Comparison of ENCODE assay signal across 24 cellular contexts in the genomic region with DNA sequence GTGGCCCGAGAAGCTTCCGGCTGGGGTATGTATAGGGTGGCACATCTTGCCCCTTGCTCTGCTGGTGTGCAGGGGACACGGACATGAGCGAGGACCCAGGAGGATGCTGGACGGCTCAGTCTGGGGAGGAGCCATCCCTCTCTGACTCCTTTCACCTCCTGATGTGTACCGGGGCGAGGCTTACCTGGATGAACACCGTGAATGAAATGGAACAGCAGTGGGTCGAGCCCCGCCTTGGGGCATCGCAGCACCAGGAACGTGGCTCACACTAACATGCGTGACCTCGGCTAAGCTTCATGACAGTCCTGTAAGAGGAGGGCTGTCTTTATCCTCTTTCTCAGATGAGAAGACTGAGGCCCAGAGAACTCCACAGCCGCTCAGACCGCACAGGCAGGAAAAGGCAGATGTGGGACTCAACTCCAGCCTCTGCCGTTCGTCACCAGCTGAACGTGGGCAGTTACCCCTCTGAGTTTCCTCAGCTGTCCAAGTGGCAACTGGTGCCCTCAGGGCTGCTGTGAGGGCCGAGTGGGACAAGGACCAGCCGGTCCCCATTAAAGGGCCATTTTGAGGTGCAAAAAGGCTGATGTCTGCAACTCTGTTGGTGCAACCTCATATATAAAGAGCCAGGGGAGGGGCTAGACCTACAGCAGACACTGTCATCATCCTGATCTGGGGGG. TPM values are rescaled to one million over a fixed set of nuclear protein-coding genes. Genes with fewer than 3 reads are reported as not detected.
DNase-seq lines count a peak whose midpoint lies in the region; ATAC-seq and TF ChIP-seq lines count a peak whose summit lies in the region.
"Had no signal": no experiment of that assay in that cellular context is flagged by ENCODE, and none has a peak within 500 bp of the region (broad histone marks: within the 10 kb centered on the region; RNA-seq: fewer than 3 reads in every experiment).

No MANE protein-coding gene starts in this region.

- no peak overlapping the region for H2AFZ ChIP-seq in neuronal stem cell (ENCODE audit: low read length)
- H2AFZ ChIP-seq: GM23248 had no signal

- no peak overlapping the region for H3K9ac ChIP-seq in endodermal cell (ENCODE audit: extremely low read depth, low read length, poor library complexity, severe bottlenecking)
- H3K9ac ChIP-seq in neuronal stem cell (ENCODE audit: low read depth, low read length, poor library complexity), result no peak overlapping the region
- H3K9ac ChIP-seq: GM23248, KMS-11 had no signal

- H3K4me1 Mint-ChIP-seq in endodermal cell, result no peaks in the 10 kb centered on the region

- no peak overlapping the region for H2BK120ac ChIP-seq in neuronal stem cell (ENCODE audit: low read depth, low read length)

- H3K27me3 Mint-ChIP-seq in endodermal cell (ENCODE audit: insufficient read depth), result peaks cover 25% of the 10 kb centered on the region

- H3K79me1 ChIP-seq in neuronal stem cell (ENCODE audit: low read depth, low read length), result no peaks in the 10 kb centered on the region

- peak overlapping the region; percentile 75 for H2AK5ac ChIP-seq in neuronal stem cell (ENCODE audit: low read depth, low read length)

- H3K27ac ChIP-seq in endodermal cell (ENCODE audit: low read depth, low read length) (no peak overlapping the region), neuronal stem cell (replicated peaks; ENCODE audit: low read length) (no peak overlapping the region), spleen (no peak overlapping the region)
- H3K27ac ChIP-seq: 22Rv1, GM23248, HL-60, KMS-11, Peyer's patch had no signal

- no peak overlapping the region for H2BK5ac ChIP-seq in neuronal stem cell (ENCODE audit: low read length)

- H3K4me1 ChIP-seq in endodermal cell (ENCODE audit: control insufficient read depth, insufficient read depth, low read length) (no peaks in the 10 kb centered on the region), neuronal stem cell (ENCODE audit: control insufficient read depth in 2 of 2, insufficient read depth in 1 of 2, low read depth in 1 of 2, low read length in 2 of 2) (peaks cover 0 to 3% of the 10 kb centered on the region in 2 donors), spleen (peaks cover 0 to 5% (median 0%) of the 10 kb centered on the region in 6 donors)
- H3K4me1 ChIP-seq: Caco-2 had no signal

- H3K4me2 ChIP-seq in neuronal stem cell (ENCODE audit: insufficient read depth, low read length, poor library complexity, severe bottlenecking), result no peak overlapping the region
- H3K4me2 ChIP-seq: KMS-11 had no signal

- no peak overlapping the region for H3K18ac ChIP-seq in neuronal stem cell (ENCODE audit: low read length)

- H3K27ac Mint-ChIP-seq in endodermal cell, result no peak overlapping the region
- H3K27ac Mint-ChIP-seq: CD4-positive, alpha-beta memory T cell; H9 had no signal

- H4K91ac ChIP-seq in neuronal stem cell (ENCODE audit: low read depth, low read length, poor library complexity), result no peak overlapping the region

- WGBS in endodermal cell (ENCODE audit: insufficient coverage in 1 of 2, insufficient read length in 1 of 2), 2 experiments, result 90 to 96% methylated on average over 17 to 21 of the region's 21 CpGs
- no CpG with 5 or more reads among the region's 21 CpGs for WGBS in neuronal stem cell (ENCODE audit: extremely low coverage in 2 of 2, insufficient read length in 2 of 2, insufficient replicate concordance in 1 of 2), 2 donors
- WGBS in spleen, 5 donors, result 78 to 92% (median 84%) methylated on average over 14 to 21 of the region's 21 CpGs

- peak overlapping the region; percentile 81 for H3K23ac ChIP-seq in neuronal stem cell (ENCODE audit: low read depth, low read length, poor library complexity)

- H3K4me3 ChIP-seq in endodermal cell (ENCODE audit: low read length) (no peak overlapping the region), neuronal stem cell (ENCODE audit: low read length in 2 of 2) (no peak overlapping the region), spleen (no peak overlapping the region), foreskin fibroblast (ENCODE audit: low read depth in 1 of 2, low read length in 2 of 2) (no peak overlapping the region)
- H3K4me3 ChIP-seq: BLaER1 treated with 17β-estradiol and CSF1 and Interleukin-3, amounts not matched to agents 10 nM and 100 nM; GM23248; Peyer's patch had no signal

- H4K8ac ChIP-seq in neuronal stem cell (ENCODE audit: low read depth, low read length), result no peak overlapping the region

- TF ChIP-seq CTCF in endodermal cell (conservative IDR thresholded peaks at IDR 0.05), result no peak
- TF ChIP-seq CTCF in spleen (IDR thresholded peaks at IDR 0.05 in 8 of 11, conservative IDR thresholded peaks at IDR 0.05 in 3 of 11), result no peak
- TF ChIP-seq CTCF in foreskin fibroblast (IDR thresholded peaks at IDR 0.05; ENCODE audit: low read depth, low read length), result no peak

- H3K27me3 ChIP-seq in endodermal cell (ENCODE audit: control insufficient read depth, insufficient read depth, low read length, poor library complexity, severe bottlenecking) (peaks cover 11% of the 10 kb centered on the region), neuronal stem cell (ENCODE audit: control insufficient read depth in 3 of 3, insufficient read depth in 3 of 3, low read depth in 1 of 3, low read length in 3 of 3) (peaks cover 0 to 38% (median 2%) of the 10 kb centered on the region in 3 experiments), spleen (replicated peaks in 1 of 7) (peaks cover 0 to 71% (median 22%) of the 10 kb centered on the region in 7 donors)
- H3K27me3 ChIP-seq: Peyer's patch had no signal

- H3K9me3 Mint-ChIP-seq in endodermal cell, result peaks cover 6% of the 10 kb centered on the region
- H3K9me3 Mint-ChIP-seq: CD4-positive, alpha-beta memory T cell had no signal

- H3K36me3 ChIP-seq in endodermal cell (ENCODE audit: control insufficient read depth, insufficient read depth, low read length), result no peaks in the 10 kb centered on the region
- no peaks in the 10 kb centered on the region for H3K36me3 ChIP-seq in neuronal stem cell (replicated peaks in 1 of 2; ENCODE audit: control insufficient read depth in 2 of 2, insufficient read depth in 2 of 2, low read length in 2 of 2)
- no peaks in the 10 kb centered on the region for H3K36me3 ChIP-seq in spleen
- H3K36me3 ChIP-seq: Peyer's patch had no signal

- DNase-seq in activated effector memory CD4-positive, alpha-beta T cell treated with anti-CD3 and anti-CD28 coated beads, Interleukin-2, amount 50 U/mL, for 16 hours, result peak; percentile 54
- DNase-seq in activated effector memory CD4-positive, alpha-beta T cell treated with Interleukin-2 at 50 U/mL for 16 hours, result no peak
- DNase-seq in endodermal cell, result peak; percentile 39
- no peak for DNase-seq in neuronal stem cell (ENCODE audit: low spot score)
- DNase-seq in spleen, result peak; percentile 63
- no peak for DNase-seq in middle frontal gyrus (ENCODE audit: extremely low spot score, low spot score)
- no peak for DNase-seq in foreskin fibroblast
- DNase-seq: ACHN; CD4-positive, alpha-beta memory T cell; DMS 273 treated with DMSO at 0.1 percent for 48 hours; DND-41; GM23248; H9; NCI-H1105 treated with DMSO at 0.1 percent for 48 hours; NCI-H2029 treated with DMSO at 0.1 percent for 48 hours; NCI-H524 treated with DMSO at 0.1 percent for 48 hours; NCI-H82 had no signal

- H3K4ac ChIP-seq in neuronal stem cell (ENCODE audit: low read length), result no peak overlapping the region

- H3K36me3 Mint-ChIP-seq in endodermal cell (ENCODE audit: low read depth), result no peaks in the 10 kb centered on the region
- H3K36me3 Mint-ChIP-seq: CD4-positive, alpha-beta memory T cell had no signal

- ATAC-seq in GM21529 (IDR thresholded peaks at IDR 0.05; ENCODE audit: unreplicated experiment), result no peak

- H2BK15ac ChIP-seq in neuronal stem cell (ENCODE audit: low read length), result peak overlapping the region; percentile 24

- intact Hi-C loops in spleen (cut with DNase I; ENCODE audit: low total_unique reads), result no loop called here

- peak overlapping the region; percentile 22 for H2BK12ac ChIP-seq in neuronal stem cell (ENCODE audit: low read length)

- H3K9me3 ChIP-seq in endodermal cell (ENCODE audit: control insufficient read depth, low read length) (no peaks in the 10 kb centered on the region), neuronal stem cell (replicated peaks in 1 of 2; ENCODE audit: control insufficient read depth in 2 of 2, insufficient read depth in 1 of 2, low read depth in 1 of 2, low read length in 2 of 2) (peaks cover 0 to 6% of the 10 kb centered on the region in 2 donors), spleen (no peaks in the 10 kb centered on the region)
- H3K9me3 ChIP-seq: BLaER1 treated with 17β-estradiol and CSF1 and Interleukin-3, amounts not matched to agents 10 nM and 100 nM; Caco-2; Peyer's patch had no signal

- peak overlapping the region; percentile 97 for H3K14ac ChIP-seq in neuronal stem cell (ENCODE audit: low read length)

- no peak for TF ChIP-seq POLR2A in spleen (IDR thresholded peaks at IDR 0.05)

- no peak overlapping the region for H3K4me3 Mint-ChIP-seq in endodermal cell
- H3K4me3 Mint-ChIP-seq: CD4-positive, alpha-beta memory T cell; H9 had no signal

RNA-seq across cellular contexts. Expression of a gene that starts 54.5 kb away (rescaled TPM):
- 10 to 100 TPM; 27.2 to 36.9 TPM for total RNA-seq in endodermal cell
- polyA plus RNA-seq in endodermal cell (2013, experiment 1 of 2), result 77.8 TPM
- 81.3 TPM for polyA plus RNA-seq in endodermal cell (2013, experiment 2 of 2)
- polyA plus RNA-seq in neuronal stem cell (2013, experiment 1 of 2), result 183 TPM
- polyA plus RNA-seq in neuronal stem cell (2013, experiment 2 of 2), result 199 TPM
- total RNA-seq in spleen, result 10 to 100 TPM; 26.2 to 61.8 (median 31.6) TPM
- 10 to 100 TPM; 15.8 to 20.5 (median 18.6) TPM for polyA plus RNA-seq in spleen

Comparison
In these comparisons a context has a peak if more than half of its experiments do, and no peak if none do; other contexts are left out.
1. DNase-seq: peak in activated effector memory CD4-positive, alpha-beta T cell treated with anti-CD3 and anti-CD28 coated beads, Interleukin-2, amount 50 U/mL, for 16 hours (single experiment), endodermal cell (single experiment) and spleen (single experiment); none in activated effector memory CD4-positive, alpha-beta T cell treated with Interleukin-2 at 50 U/mL for 16 hours (single experiment), neuronal stem cell (single experiment), middle frontal gyrus (single experiment) and foreskin fibroblast (0 of 2).